In genomic region chr11:26121466-26121865, GRCh38 we compare ENCODE assay signal across 23 cellular contexts.
"Had no signal": no experiment of that assay in that cellular context is flagged by ENCODE, and none has a peak within 500 bp of the region (broad histone marks: within the 10 kb centered on the region; RNA-seq: fewer than 3 reads in every experiment).

No MANE protein-coding gene starts in this region.

- H3K27ac ChIP-seq: neutrophil, pancreas, prostate gland, right lobe of liver, sigmoid colon, stomach, suprapubic skin, testis, tibial artery, transverse colon, upper lobe of right lung, uterus had no signal

- H3K9me3 ChIP-seq: neutrophil, pancreas, prostate gland, right lobe of liver, stomach, suprapubic skin, testis, tibial artery, transverse colon, upper lobe of right lung, uterus had no signal

- H3K27me3 ChIP-seq: neutrophil, pancreas, right lobe of liver, sigmoid colon, stomach, suprapubic skin, testis, tibial artery, transverse colon, upper lobe of right lung, uterus had no signal

- H3K4me3 ChIP-seq: pancreas, prostate gland, right lobe of liver, sigmoid colon, stomach, suprapubic skin, testis, tibial artery, transverse colon, upper lobe of right lung, uterus had no signal

- H3K36me3 ChIP-seq: neutrophil, pancreas, prostate gland, right lobe of liver, sigmoid colon, stomach, suprapubic skin, tibial artery, transverse colon, upper lobe of right lung, uterus had no signal

- H3K4me1 ChIP-seq: pancreas, prostate gland, right lobe of liver, sigmoid colon, stomach, suprapubic skin, testis, tibial artery, transverse colon, upper lobe of right lung, uterus had no signal

- DNase-seq: naive thymus-derived CD8-positive, alpha-beta T cell; nephron progenitor cell; nucleus accumbens; pancreas; right cardiac atrium; right lobe of liver; sigmoid colon; small intestine; stimulated activated CD4-positive, alpha-beta T cell treated with anti-CD3 and anti-CD28 coated beads, Interleukin-15, amount 100 ng/mL, for 24 hours; stimulated activated CD4-positive, alpha-beta T cell treated with anti-CD3 and anti-CD28 coated beads, Interleukin-2, amount 100 ng/mL, for 24 hours; stimulated activated CD4-positive, alpha-beta T cell treated with anti-CD3 and anti-CD28 coated beads, Interleukin-2, amount 100 ng/mL, for 48 hours; stimulated activated CD4-positive, alpha-beta T cell treated with anti-CD3 and anti-CD28 coated beads, Interleukin-4, amount 100 ng/mL, for 24 hours; stimulated activated naive B cell treated with anti-CD40 and anti-IgM and Interleukin-4, amounts not matched to agents 10 μg/mL and 1 μg/mL and 100 μg/mL, for 72 hours; stimulated activated naive CD4-positive, alpha-beta T cell treated with Interleukin-2 at 50 U/mL for 16 hours; stomach; testis; tibial artery; transverse colon; upper lobe of right lung; uterus had no signal
